ENCODE assay signal across 1 cellular context in genomic region chr13:50208826-50209335, GRCh38.
A peak's percentile ranks its signal among the peaks of the same experiment; 100 is the strongest.
TF ChIP-seq lines count a peak whose summit lies in the region.

No MANE protein-coding gene starts in this region.

TF ChIP-seq in H1, 55 proteins besides CTCF, POLR2A, EP300 and RAD21:
- TF ChIP-seq KDM4A (IDR thresholded peaks at IDR 0.05; ENCODE audit: low read depth, low read length, severe bottlenecking) (peak; percentile 44), MAFK (IDR thresholded peaks at IDR 0.05; ENCODE audit: low read depth, low read length) (peak; percentile 81; the same call in 1 of the 2 replicates), ATF3 (IDR thresholded peaks at IDR 0.05; ENCODE audit: insufficient read depth, low read depth, low read length) (no peak), CTBP2 (IDR thresholded peaks at IDR 0.05; ENCODE audit: borderline replicate concordance, insufficient read depth, insufficient read length, low read length) (peak; percentile 39), CHD7 (IDR thresholded peaks at IDR 0.05; ENCODE audit: insufficient replicate concordance, low read length) (no peak), JUND (IDR thresholded peaks at IDR 0.05; ENCODE audit: low read length) (0 out of 2 replicates have a peak, but pooled peaks have one; percentile 15), CEBPB (IDR thresholded peaks at IDR 0.05; ENCODE audit: low read depth, low read length) (no peak), ASH2L (IDR thresholded peaks at IDR 0.05; ENCODE audit: low read length) (peak; percentile 22), BACH1 (IDR thresholded peaks at IDR 0.05; ENCODE audit: low read length) (peak; percentile 94)
